Comparison of ENCODE assay signal across 29 cellular contexts in the genomic region with DNA sequence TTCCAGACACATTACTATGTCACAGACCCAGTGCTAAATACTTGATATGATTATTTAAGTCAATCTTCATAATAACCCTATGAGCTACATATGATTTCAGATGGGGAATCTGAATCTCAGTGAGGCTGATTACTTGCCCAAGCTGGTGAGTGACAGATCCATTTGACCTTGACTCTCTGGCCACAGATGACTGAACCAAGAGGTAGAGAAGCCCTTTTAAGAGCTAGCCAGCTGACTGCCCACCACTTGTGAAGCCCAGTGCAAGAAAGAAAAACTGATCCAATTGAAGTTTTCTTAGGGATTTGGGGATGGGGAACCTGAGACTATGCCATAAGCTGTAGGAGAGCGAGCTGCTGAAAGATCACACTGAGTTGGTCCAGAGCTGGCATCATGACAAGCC.
"Had no signal": no experiment of that assay in that cellular context is flagged by ENCODE, and none has a peak within 500 bp of the region (broad histone marks: within the 10 kb centered on the region; RNA-seq: fewer than 3 reads in every experiment).

No MANE protein-coding gene starts in this region.

- H3K4me1 Mint-ChIP-seq: immature natural killer cell; stimulated activated naive B cell treated with anti-CD40 and anti-IgM and Interleukin-4, amounts not matched to agents 10 μg/mL and 1 μg/mL and 100 μg/mL, for 72 hours had no signal

- H3K4me3 Mint-ChIP-seq: immature natural killer cell; natural killer cell treated with Interleukin-12 subunit alpha and Interleukin-12 subunit beta and Interleukin-15 and Interleukin-18, amount 100 ng/mL, for 72 hours; stimulated activated naive B cell treated with anti-CD40 and anti-IgM and Interleukin-4, amounts not matched to agents 10 μg/mL and 1 μg/mL and 100 μg/mL, for 72 hours had no signal

- H3K9me3 ChIP-seq: ovary, right atrium auricular region, testis, tibial artery, upper lobe of right lung had no signal

- FAIRE-seq: islet of Langerhans, kidney, urothelium cell line had no signal

- H3K27ac Mint-ChIP-seq: immature natural killer cell; natural killer cell treated with Interleukin-12 subunit alpha and Interleukin-12 subunit beta and Interleukin-15 and Interleukin-18, amount 100 ng/mL, for 72 hours; progenitor cell of endocrine pancreas; stimulated activated naive B cell treated with anti-CD40 and anti-IgM and Interleukin-4, amounts not matched to agents 10 μg/mL and 1 μg/mL and 100 μg/mL, for 72 hours had no signal

- DNase-seq: heart left ventricle; hypothalamus; immature natural killer cell; kidney; left colon; left ventricle myocardium inferior; midbrain; mucosa of descending colon; naive thymus-derived CD4-positive, alpha-beta T cell; ovary; stimulated activated CD4-positive, alpha-beta T cell treated with anti-CD3 and anti-CD28 coated beads, Interleukin-12 subunit alpha, Interleukin-12 subunit beta, amount 100 ng/mL, for 4 hours; stimulated activated CD4-positive, alpha-beta T cell treated with anti-CD3 and anti-CD28 coated beads, Interleukin-15, amount 100 ng/mL, for 24 hours; stimulated activated CD4-positive, alpha-beta T cell treated with anti-CD3 and anti-CD28 coated beads, Interleukin-2, amount 100 ng/mL, for 24 hours; stimulated activated CD4-positive, alpha-beta T cell treated with anti-CD3 and anti-CD28 coated beads, Interleukin-4, amount 100 ng/mL, for 1 hour; stimulated activated naive B cell treated with anti-CD40 and anti-IgM and Interleukin-4, amounts not matched to agents 10 μg/mL and 1 μg/mL and 100 μg/mL, for 72 hours; stimulated activated naive CD8-positive, alpha-beta T cell treated with anti-CD3 and anti-CD28 coated beads, Interleukin-15, Interleukin-2, amounts not matched to agents 100 U/mL and 50 U/mL, for 24 hours; stomach; testis; tibial artery; trophoblast cell; upper lobe of right lung had no signal

- H3K4me3 ChIP-seq: heart left ventricle, left ventricle myocardium inferior, lung, mucosa of descending colon, ovary, right atrium auricular region, skin epidermis, stomach, testis, tibial artery, upper lobe of right lung had no signal

- H3K27ac ChIP-seq: heart left ventricle, left ventricle myocardium inferior, ovary, right atrium auricular region, skin epidermis, stomach, testis, tibial artery, upper lobe of right lung had no signal

- H3K27me3 ChIP-seq: heart left ventricle, ovary, right atrium auricular region, stomach, testis, tibial artery, upper lobe of right lung had no signal

- ATAC-seq: heart left ventricle; left colon; mucosa of descending colon; naive thymus-derived CD4-positive, alpha-beta T cell; natural killer cell treated with Interleukin-12 subunit alpha and Interleukin-12 subunit beta and Interleukin-15 and Interleukin-18, amount 100 ng/mL, for 72 hours; sciatic nerve; stimulated activated naive B cell treated with anti-CD40 and anti-IgM and Interleukin-4, amounts not matched to agents 10 μg/mL and 1 μg/mL and 100 μg/mL, for 72 hours; stimulated activated naive CD8-positive, alpha-beta T cell treated with anti-CD3 and anti-CD28 coated beads, Interleukin-15, Interleukin-2, amounts not matched to agents 100 U/mL and 50 U/mL, for 24 hours; upper lobe of right lung had no signal

- H3K27me3 Mint-ChIP-seq: naive thymus-derived CD4-positive, alpha-beta T cell; progenitor cell of endocrine pancreas had no signal

- H3K36me3 ChIP-seq: heart left ventricle, left ventricle myocardium inferior, ovary, right atrium auricular region, stomach, tibial artery, upper lobe of right lung had no signal

- H3K4me1 ChIP-seq: left ventricle myocardium inferior, right atrium auricular region, upper lobe of right lung had no signal
